In genomic region chr16:84504420-84505248, GRCh38 we compare ENCODE assay signal across 7 cellular contexts. TPM values are rescaled to one million over a fixed set of nuclear protein-coding genes. Genes with fewer than 3 reads are reported as not detected.
DNase-seq lines count a peak whose midpoint lies in the region; ATAC-seq, FAIRE-seq and TF ChIP-seq lines count a peak whose summit lies in the region.

Gene MEAK7 (minus strand): TSS chr16:84504659. CDS start chr16:84498086, 6,573 bp downstream.

- H3K36me3 ChIP-seq in mammary epithelial cell (ENCODE audit: insufficient read depth, low read length) (peaks cover 5% of the 10 kb centered on the region), iPS-20b (ENCODE audit: insufficient read depth, low read depth, low read length) (no peaks in the 10 kb centered on the region), small intestine (ENCODE audit: control insufficient read depth in 2 of 2, insufficient read depth in 2 of 2, low read length in 2 of 2) (no peaks in the 10 kb centered on the region)

- peak within 1 kb of the TSS; percentile 77 for H3K27ac ChIP-seq in VCaP
- H3K27ac ChIP-seq in mammary epithelial cell (ENCODE audit: insufficient read depth, low read depth, low read length): peak within 1 kb of the TSS; percentile 92
- no peak within 1 kb of the TSS for H3K27ac ChIP-seq in iPS-20b (ENCODE audit: low read length)
- H3K27ac ChIP-seq in small intestine (ENCODE audit: low read depth in 1 of 2, low read length in 1 of 2): peak within 1 kb of the TSS; percentile 58 to 91

- no TSS peak for BruUV-seq in mammary epithelial cell (replicated peaks; lab: Mats Ljungman, UMichigan)

- FAIRE-seq in small intestine (lab: Jason Lieb, UNC): no peak

- peak; percentile 98 for ATAC-seq in GM18498 (IDR thresholded peaks at IDR 0.05; ENCODE audit: unreplicated experiment)
- peak; percentile 92 for ATAC-seq in HG02852 (IDR thresholded peaks at IDR 0.05; ENCODE audit: unreplicated experiment)

- CTCF ChIA-PET in mammary epithelial cell (lab: Charles Lee; ENCODE audit: low non-redundant PET): no interaction called here

- H3K4me2 ChIP-seq in mammary epithelial cell (ENCODE audit: insufficient read depth, low read depth, low read length): peak within 1 kb of the TSS; percentile 99

- in situ Hi-C loops in mammary epithelial cell (cut with MboI; ENCODE audit: low sequenced_read_pairs in 2 of 2): loop anchor here (25.0 kb wide), 2 partner anchors 208 to 483 kb away; no protein-coding TSS in a partner anchor

- H2AFZ ChIP-seq in mammary epithelial cell (ENCODE audit: low read depth, low read length): peak within 1 kb of the TSS; percentile 85

- DNase-seq in NCI-H1930 (lab: John Stamatoyannopoulos, UW) (peak; percentile 89 to 90), mammary epithelial cell (peak; percentile 99), small intestine (peak; percentile 100)

- no peak for TF ChIP-seq CTCF in VCaP (conservative IDR thresholded peaks at IDR 0.05)
- peak in 1 of 2 donors; percentile 8 for TF ChIP-seq CTCF in mammary epithelial cell (conservative IDR thresholded peaks at IDR 0.05 in 1 of 2, IDR thresholded peaks at IDR 0.05 in 1 of 2; ENCODE audit: extremely low read depth in 1 of 2, insufficient read depth in 1 of 2, low read depth in 1 of 2, low read length in 2 of 2)

- H3K4me1 ChIP-seq in mammary epithelial cell (ENCODE audit: insufficient read depth, low read length): peaks cover 53% of the 10 kb centered on the region
- peaks cover 9% of the 10 kb centered on the region; the same call in 1 of the 2 replicates for H3K4me1 ChIP-seq in iPS-20b (ENCODE audit: insufficient read depth, low read length)
- peaks cover 2 to 5% of the 10 kb centered on the region in 2 donors for H3K4me1 ChIP-seq in small intestine (ENCODE audit: control insufficient read depth in 2 of 2, insufficient read depth in 1 of 2, low read depth in 1 of 2, low read length in 1 of 2)

- no peaks in the 10 kb centered on the region for H4K20me1 ChIP-seq in mammary epithelial cell (ENCODE audit: insufficient read depth, low read length)

- intact Hi-C loops in mammary epithelial cell (cut with micrococcal nuclease): loop anchor here (10.0 kb wide), 3 partner anchors 320 to 680 kb away; partner anchors contain the start of genes OSGIN1 and TAF1C

- H3K4me3 ChIP-seq in mammary epithelial cell (replicated peaks in 1 of 3; ENCODE audit: insufficient read depth in 1 of 3, low read depth in 2 of 3, low read length in 3 of 3): peak within 1 kb of the TSS; percentile 69 to 96 (median 96)
- peak within 1 kb of the TSS; percentile 93 for H3K4me3 ChIP-seq in iPS-20b (ENCODE audit: low read length)
- H3K4me3 ChIP-seq in small intestine (ENCODE audit: low read depth in 1 of 2, low read length in 2 of 2): peak within 1 kb of the TSS; percentile 67 to 85

- H3K9me3 ChIP-seq in mammary epithelial cell (replicated peaks; ENCODE audit: insufficient read depth, low read length): no peaks in the 10 kb centered on the region
- no peaks in the 10 kb centered on the region for H3K9me3 ChIP-seq in iPS-20b (ENCODE audit: insufficient read depth, low read depth, low read length)
- H3K9me3 ChIP-seq in small intestine (ENCODE audit: control insufficient read depth, low read depth): no peaks in the 10 kb centered on the region

- H3K9ac ChIP-seq in mammary epithelial cell (ENCODE audit: insufficient read depth, low read length) (peak within 1 kb of the TSS; percentile 88), iPS-20b (ENCODE audit: low read depth, low read length) (peak within 1 kb of the TSS; percentile 80)

- dilution Hi-C loops in mammary epithelial cell (cut with HindIII; ENCODE audit: low sequenced_read_pairs): loop anchor here (5.0 to 10.0 kb wide), 4 partner anchors 63 to 470 kb away; no protein-coding TSS in a partner anchor

- H3K27me3 ChIP-seq in mammary epithelial cell (ENCODE audit: insufficient read depth, low read length) (no peaks in the 10 kb centered on the region), iPS-20b (ENCODE audit: insufficient read depth, low read length) (no peaks in the 10 kb centered on the region), small intestine (ENCODE audit: control insufficient read depth in 2 of 2, insufficient read depth in 2 of 2, low read length in 2 of 2) (no peaks in the 10 kb centered on the region)

- WGBS in mammary epithelial cell (ENCODE audit: low coverage, missing lambda C conversion rate): 1% methylated on average over 16 of the region's 45 CpGs
- WGBS in small intestine, 3 donors: 1 to 2% (median 2%) methylated on average over 30 to 45 of the region's 45 CpGs

- H3K79me2 ChIP-seq in mammary epithelial cell (ENCODE audit: insufficient read depth, low read length): peaks cover 41% of the 10 kb centered on the region

RNA-seq across cellular contexts. Expression of gene MEAK7, which starts in this region (rescaled TPM):
- 100 to 1,000 TPM in 1 of 2 donors, 10 to 100 TPM in 1; 73.5 to 107 TPM for total RNA-seq in mammary epithelial cell
- polyA plus RNA-seq in mammary epithelial cell (67.1 TPM), small intestine (1 to 10 TPM; 7.3 to 7.5 (median 7.4) TPM)
- 84.8 TPM for polyA minus RNA-seq in mammary epithelial cell
